ENCODE assay signal across 8 cellular contexts in genomic region chr13:71865858-71866172, GRCh38. TPM values are rescaled to one million over a fixed set of nuclear protein-coding genes. Genes with fewer than 3 reads are reported as not detected.
DNase-seq lines count a peak whose midpoint lies in the region; ATAC-seq and TF ChIP-seq lines count a peak whose summit lies in the region.

No MANE protein-coding gene starts in this region.

- no peaks in the 10 kb centered on the region for H3K9me3 ChIP-seq in SJCRH30 (replicated peaks)
- no peaks in the 10 kb centered on the region for H3K9me3 ChIP-seq in ovary

- intact Hi-C loops in ovary (cut with DNase I): no loop called here

- no peak for TF ChIP-seq CTCF in foreskin fibroblast (IDR thresholded peaks at IDR 0.05; ENCODE audit: low read depth, low read length)
- no peak for TF ChIP-seq CTCF in ovary (IDR thresholded peaks at IDR 0.05)

- no peak for ATAC-seq in HG03460 (IDR thresholded peaks at IDR 0.05; ENCODE audit: unreplicated experiment)

- H3K4me3 ChIP-seq in SJCRH30 (peak overlapping the region; percentile 93), foreskin fibroblast (ENCODE audit: low read depth in 1 of 2, low read length in 2 of 2) (peak overlapping the region; percentile 41 to 75), ovary (peak overlapping the region; percentile 43)

- H3K4me1 ChIP-seq in SJCRH30 (peaks cover 15% of the 10 kb centered on the region), ovary (ENCODE audit: insufficient read depth) (no peaks in the 10 kb centered on the region)

- H3K27ac ChIP-seq in SJCRH30 (peak overlapping the region; percentile 67; the same call in 1 of the 2 replicates), ovary (no peak overlapping the region)

- WGBS in ovary, 3 donors: 0 to 1% (median 0%) methylated on average over 18 of the region's 18 CpGs

- TF ChIP-seq POLR2A in ovary (IDR thresholded peaks at IDR 0.05): no peak

- DNase-seq in NCI-H1105 treated with DMSO at 0.1 percent for 48 hours (lab: John Stamatoyannopoulos, UW) (peak; percentile 31), NCI-H1105 (lab: John Stamatoyannopoulos, UW) (no peak), SJCRH30 (peak in 1 of 2 experiments; percentile 53), foreskin fibroblast (peak in 1 of 2 donors; percentile 18), ovary (no peak), NCI-H510A (lab: John Stamatoyannopoulos, UW) (no peak), amniotic stem cell (lab: John Stamatoyannopoulos, UW) (no peak)

- H3K27me3 ChIP-seq in SJCRH30 (no peaks in the 10 kb centered on the region), ovary (no peaks in the 10 kb centered on the region)

- no peak for TF ChIP-seq EP300 in ovary (IDR thresholded peaks at IDR 0.05)

- H3K36me3 ChIP-seq in SJCRH30: no peaks in the 10 kb centered on the region
- H3K36me3 ChIP-seq in ovary: no peaks in the 10 kb centered on the region

RNA-seq across cellular contexts. Expression of gene DACH1, which starts 1.2 kb away (rescaled TPM):
- 12.2 and 12.3 TPM in 2 replicates for total RNA-seq in SJCRH30 (2014; rRNA removed; shearing (Covaris generic))
- 1 to 10 TPM in 6 of 7 donors, under 1 TPM in 1; 0.91 to 3.2 (median 1.7) TPM for total RNA-seq in ovary
- polyA plus RNA-seq in ovary: 1 to 10 TPM; 1.4 to 1.7 TPM

Comparison
In these comparisons a context has a peak if more than half of its experiments do, and no peak if none do; other contexts are left out.
1. H3K4me3 ChIP-seq: peak in every context shown above with its lines; median percentile 93 in SJCRH30; 58 in foreskin fibroblast; 43 in ovary.